Comparison of ENCODE assay signal across 1 cellular context in genomic region chr1:35557611-35558373, GRCh38.
A peak's percentile ranks its signal among the peaks of the same experiment; 100 is the strongest.
TF ChIP-seq lines count a peak whose summit lies in the region.

A gene with protein sequence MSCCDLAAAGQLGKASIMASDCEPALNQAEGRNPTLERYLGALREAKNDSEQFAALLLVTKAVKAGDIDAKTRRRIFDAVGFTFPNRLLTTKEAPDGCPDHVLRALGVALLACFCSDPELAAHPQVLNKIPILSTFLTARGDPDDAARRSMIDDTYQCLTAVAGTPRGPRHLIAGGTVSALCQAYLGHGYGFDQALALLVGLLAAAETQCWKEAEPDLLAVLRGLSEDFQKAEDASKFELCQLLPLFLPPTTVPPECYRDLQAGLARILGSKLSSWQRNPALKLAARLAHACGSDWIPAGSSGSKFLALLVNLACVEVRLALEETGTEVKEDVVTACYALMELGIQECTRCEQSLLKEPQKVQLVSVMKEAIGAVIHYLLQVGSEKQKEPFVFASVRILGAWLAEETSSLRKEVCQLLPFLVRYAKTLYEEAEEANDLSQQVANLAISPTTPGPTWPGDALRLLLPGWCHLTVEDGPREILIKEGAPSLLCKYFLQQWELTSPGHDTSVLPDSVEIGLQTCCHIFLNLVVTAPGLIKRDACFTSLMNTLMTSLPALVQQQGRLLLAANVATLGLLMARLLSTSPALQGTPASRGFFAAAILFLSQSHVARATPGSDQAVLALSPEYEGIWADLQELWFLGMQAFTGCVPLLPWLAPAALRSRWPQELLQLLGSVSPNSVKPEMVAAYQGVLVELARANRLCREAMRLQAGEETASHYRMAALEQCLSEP (plus strand): TSS chr1:35557799. CDS start chr1:35558191, 392 bp downstream.

TF ChIP-seq in HepG2, 621 proteins besides CTCF, POLR2A, EP300 and RAD21 (continued from another document and continues in another):
- TF ChIP-seq KIAA2018 (CRISPR knock-in tag; IDR thresholded peaks at IDR 0.05; ENCODE audit: borderline replicate concordance) (0 out of 2 replicates have a peak, but pooled peaks have one; percentile 67), ZNF782 (CRISPR knock-in tag; IDR thresholded peaks at IDR 0.05; ENCODE audit: borderline replicate concordance) (peak; percentile 80; the same call in 1 of the 2 replicates), RELA (CRISPR knock-in tag; IDR thresholded peaks at IDR 0.05) (no peak), ZNF235 (CRISPR knock-in tag; IDR thresholded peaks at IDR 0.05; ENCODE audit: borderline replicate concordance) (no peak), ZNF451 (CRISPR knock-in tag; IDR thresholded peaks at IDR 0.05) (0 out of 2 replicates have a peak, but pooled peaks have one; percentile 1), JUN (CRISPR knock-in tag; IDR thresholded peaks at IDR 0.05) (no peak), ZFP36L1 (CRISPR knock-in tag; IDR thresholded peaks at IDR 0.05) (peak; percentile 68; the same call in 1 of the 2 replicates), ZNF572 (CRISPR knock-in tag; IDR thresholded peaks at IDR 0.05) (no peak), MYNN (CRISPR knock-in tag; IDR thresholded peaks at IDR 0.05; ENCODE audit: low read depth) (no peak), ZNF580 (CRISPR knock-in tag; IDR thresholded peaks at IDR 0.05; ENCODE audit: borderline replicate concordance, low read depth) (no peak), ZNF121 (CRISPR knock-in tag; IDR thresholded peaks at IDR 0.05) (no peak), MED1 (CRISPR knock-in tag; IDR thresholded peaks at IDR 0.05) (peak; percentile 44), ZFP41 (CRISPR knock-in tag; IDR thresholded peaks at IDR 0.05; ENCODE audit: borderline replicate concordance) (no peak), ZBTB1 (CRISPR knock-in tag; IDR thresholded peaks at IDR 0.05; ENCODE audit: borderline replicate concordance) (no peak), ZNF577 (CRISPR knock-in tag; IDR thresholded peaks at IDR 0.05; ENCODE audit: borderline replicate concordance, low read depth) (no peak), NONO (IDR thresholded peaks at IDR 0.05) (no peak), NONO (CRISPR knock-in tag; conservative IDR thresholded peaks at IDR 0.05) (peak; percentile 97), ZNF136 (CRISPR knock-in tag; IDR thresholded peaks at IDR 0.05; ENCODE audit: low read depth) (peak; percentile 27; the same call in 1 of the 2 replicates), ZNF124 (CRISPR knock-in tag; IDR thresholded peaks at IDR 0.05) (no peak; the same call in 1 of the 2 replicates), CBX5 (CRISPR knock-in tag; IDR thresholded peaks at IDR 0.05; ENCODE audit: borderline replicate concordance) (no peak; the same call in 1 of the 2 replicates), ZNF18 (CRISPR knock-in tag; IDR thresholded peaks at IDR 0.05; ENCODE audit: insufficient replicate concordance) (no peak), CAMTA2 (CRISPR knock-in tag; IDR thresholded peaks at IDR 0.05; ENCODE audit: borderline replicate concordance) (peak; percentile 83; the same call in 1 of the 2 replicates), TCF12 (IDR thresholded peaks at IDR 0.05) (no peak), TCF12 (CRISPR knock-in tag; IDR thresholded peaks at IDR 0.05) (0 out of 2 replicates have a peak, but pooled peaks have one; percentile 19), ESRRA (CRISPR knock-in tag; IDR thresholded peaks at IDR 0.05; ENCODE audit: low read depth) (no peak), NFKB2 (CRISPR knock-in tag; IDR thresholded peaks at IDR 0.05; ENCODE audit: borderline replicate concordance) (no peak; the same call in 1 of the 2 replicates), SSRP1 (CRISPR knock-in tag; IDR thresholded peaks at IDR 0.05) (peak; percentile 96; the same call in 1 of the 2 replicates), WIZ (CRISPR knock-in tag; IDR thresholded peaks at IDR 0.05) (no peak)
- TF ChIP-seq, protein P1, sequence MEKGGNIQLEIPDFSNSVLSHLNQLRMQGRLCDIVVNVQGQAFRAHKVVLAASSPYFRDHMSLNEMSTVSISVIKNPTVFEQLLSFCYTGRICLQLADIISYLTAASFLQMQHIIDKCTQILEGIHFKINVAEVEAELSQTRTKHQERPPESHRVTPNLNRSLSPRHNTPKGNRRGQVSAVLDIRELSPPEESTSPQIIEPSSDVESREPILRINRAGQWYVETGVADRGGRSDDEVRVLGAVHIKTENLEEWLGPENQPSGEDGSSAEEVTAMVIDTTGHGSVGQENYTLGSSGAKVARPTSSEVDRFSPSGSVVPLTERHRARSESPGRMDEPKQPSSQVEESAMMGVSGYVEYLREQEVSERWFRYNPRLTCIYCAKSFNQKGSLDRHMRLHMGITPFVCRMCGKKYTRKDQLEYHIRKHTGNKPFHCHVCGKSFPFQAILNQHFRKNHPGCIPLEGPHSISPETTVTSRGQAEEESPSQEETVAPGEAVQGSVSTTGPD (CRISPR knock-in tag; IDR thresholded peaks at IDR 0.05), result no peak
- TF ChIP-seq, protein P2, sequence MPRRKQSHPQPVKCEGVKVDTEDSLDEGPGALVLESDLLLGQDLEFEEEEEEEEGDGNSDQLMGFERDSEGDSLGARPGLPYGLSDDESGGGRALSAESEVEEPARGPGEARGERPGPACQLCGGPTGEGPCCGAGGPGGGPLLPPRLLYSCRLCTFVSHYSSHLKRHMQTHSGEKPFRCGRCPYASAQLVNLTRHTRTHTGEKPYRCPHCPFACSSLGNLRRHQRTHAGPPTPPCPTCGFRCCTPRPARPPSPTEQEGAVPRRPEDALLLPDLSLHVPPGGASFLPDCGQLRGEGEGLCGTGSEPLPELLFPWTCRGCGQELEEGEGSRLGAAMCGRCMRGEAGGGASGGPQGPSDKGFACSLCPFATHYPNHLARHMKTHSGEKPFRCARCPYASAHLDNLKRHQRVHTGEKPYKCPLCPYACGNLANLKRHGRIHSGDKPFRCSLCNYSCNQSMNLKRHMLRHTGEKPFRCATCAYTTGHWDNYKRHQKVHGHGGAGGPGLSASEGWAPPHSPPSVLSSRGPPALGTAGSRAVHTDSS (CRISPR knock-in tag; conservative IDR thresholded peaks at IDR 0.05), result 0 out of 2 replicates have a peak, but pooled peaks have one; percentile 26
- TF ChIP-seq, protein P3, sequence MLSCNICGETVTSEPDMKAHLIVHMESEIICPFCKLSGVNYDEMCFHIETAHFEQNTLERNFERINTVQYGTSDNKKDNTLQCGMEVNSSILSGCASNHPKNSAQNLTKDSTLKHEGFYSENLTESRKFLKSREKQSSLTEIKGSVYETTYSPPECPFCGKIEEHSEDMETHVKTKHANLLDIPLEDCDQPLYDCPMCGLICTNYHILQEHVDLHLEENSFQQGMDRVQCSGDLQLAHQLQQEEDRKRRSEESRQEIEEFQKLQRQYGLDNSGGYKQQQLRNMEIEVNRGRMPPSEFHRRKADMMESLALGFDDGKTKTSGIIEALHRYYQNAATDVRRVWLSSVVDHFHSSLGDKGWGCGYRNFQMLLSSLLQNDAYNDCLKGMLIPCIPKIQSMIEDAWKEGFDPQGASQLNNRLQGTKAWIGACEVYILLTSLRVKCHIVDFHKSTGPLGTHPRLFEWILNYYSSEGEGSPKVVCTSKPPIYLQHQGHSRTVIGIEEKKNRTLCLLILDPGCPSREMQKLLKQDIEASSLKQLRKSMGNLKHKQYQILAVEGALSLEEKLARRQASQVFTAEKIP (CRISPR knock-in tag; IDR thresholded peaks at IDR 0.05; ENCODE audit: borderline replicate concordance), result no peak
- TF ChIP-seq, protein P4, sequence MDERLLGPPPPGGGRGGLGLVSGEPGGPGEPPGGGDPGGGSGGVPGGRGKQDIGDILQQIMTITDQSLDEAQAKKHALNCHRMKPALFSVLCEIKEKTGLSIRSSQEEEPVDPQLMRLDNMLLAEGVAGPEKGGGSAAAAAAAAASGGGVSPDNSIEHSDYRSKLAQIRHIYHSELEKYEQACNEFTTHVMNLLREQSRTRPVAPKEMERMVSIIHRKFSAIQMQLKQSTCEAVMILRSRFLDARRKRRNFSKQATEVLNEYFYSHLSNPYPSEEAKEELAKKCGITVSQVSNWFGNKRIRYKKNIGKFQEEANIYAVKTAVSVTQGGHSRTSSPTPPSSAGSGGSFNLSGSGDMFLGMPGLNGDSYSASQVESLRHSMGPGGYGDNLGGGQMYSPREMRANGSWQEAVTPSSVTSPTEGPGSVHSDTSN (CRISPR knock-in tag; IDR thresholded peaks at IDR 0.05), result no peak
- TF ChIP-seq, protein P5, sequence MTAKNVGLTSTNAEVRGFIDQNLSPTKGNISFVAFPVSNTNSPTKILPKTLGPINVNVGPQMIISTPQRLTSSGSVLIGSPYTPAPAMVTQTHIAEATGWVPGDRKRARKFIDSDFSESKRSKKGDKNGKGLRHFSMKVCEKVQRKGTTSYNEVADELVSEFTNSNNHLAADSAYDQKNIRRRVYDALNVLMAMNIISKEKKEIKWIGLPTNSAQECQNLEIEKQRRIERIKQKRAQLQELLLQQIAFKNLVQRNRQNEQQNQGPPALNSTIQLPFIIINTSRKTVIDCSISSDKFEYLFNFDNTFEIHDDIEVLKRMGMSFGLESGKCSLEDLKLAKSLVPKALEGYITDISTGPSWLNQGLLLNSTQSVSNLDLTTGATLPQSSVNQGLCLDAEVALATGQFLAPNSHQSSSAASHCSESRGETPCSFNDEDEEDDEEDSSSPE (CRISPR knock-in tag; IDR thresholded peaks at IDR 0.05), result peak; percentile 55
- TF ChIP-seq, protein P6, sequence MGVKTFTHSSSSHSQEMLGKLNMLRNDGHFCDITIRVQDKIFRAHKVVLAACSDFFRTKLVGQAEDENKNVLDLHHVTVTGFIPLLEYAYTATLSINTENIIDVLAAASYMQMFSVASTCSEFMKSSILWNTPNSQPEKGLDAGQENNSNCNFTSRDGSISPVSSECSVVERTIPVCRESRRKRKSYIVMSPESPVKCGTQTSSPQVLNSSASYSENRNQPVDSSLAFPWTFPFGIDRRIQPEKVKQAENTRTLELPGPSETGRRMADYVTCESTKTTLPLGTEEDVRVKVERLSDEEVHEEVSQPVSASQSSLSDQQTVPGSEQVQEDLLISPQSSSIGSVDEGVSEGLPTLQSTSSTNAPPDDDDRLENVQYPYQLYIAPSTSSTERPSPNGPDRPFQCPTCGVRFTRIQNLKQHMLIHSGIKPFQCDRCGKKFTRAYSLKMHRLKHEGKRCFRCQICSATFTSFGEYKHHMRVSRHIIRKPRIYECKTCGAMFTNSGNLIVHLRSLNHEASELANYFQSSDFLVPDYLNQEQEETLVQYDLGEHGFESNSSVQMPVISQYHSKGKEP (CRISPR knock-in tag; IDR thresholded peaks at IDR 0.05), result no peak
